In the genomic region with DNA sequence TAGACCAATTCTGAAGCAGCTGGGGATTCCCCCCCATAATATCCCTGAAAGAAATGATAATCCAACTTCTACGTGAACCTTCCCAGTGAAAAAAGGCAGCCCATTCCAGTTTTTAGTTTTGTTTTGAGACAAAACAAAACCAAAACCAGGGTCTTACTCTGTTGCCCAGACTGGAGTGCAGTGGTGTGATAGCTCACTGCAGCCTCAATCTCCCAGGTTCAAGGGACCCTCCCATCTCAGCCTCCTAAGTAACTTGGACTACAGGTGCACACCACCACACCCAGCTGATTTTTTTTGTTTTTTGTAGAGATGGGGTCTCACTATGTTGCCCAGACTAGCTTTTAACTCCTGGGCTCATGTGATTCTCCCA, we compare ENCODE assay signal across 13 cellular contexts. TPM values are rescaled to one million over a fixed set of nuclear protein-coding genes. Genes with fewer than 3 reads are reported as not detected.
DNase-seq lines count a peak whose midpoint lies in the region; ATAC-seq, FAIRE-seq and TF ChIP-seq lines count a peak whose summit lies in the region.
"Had no signal": no experiment of that assay in that cellular context is flagged by ENCODE, and none has a peak within 500 bp of the region (broad histone marks: within the 10 kb centered on the region; RNA-seq: fewer than 3 reads in every experiment).

No MANE protein-coding gene starts in this region.

- TF ChIP-seq CTCF in HCT116 (IDR thresholded peaks at IDR 0.05 in 2 of 3, conservative IDR thresholded peaks at IDR 0.05 in 1 of 3; ENCODE audit: borderline replicate concordance in 1 of 3, insufficient read depth in 1 of 3, low read depth in 2 of 3, low read length in 2 of 3) (no peak), GM12878 (IDR thresholded peaks at IDR 0.05 in 2 of 3, conservative IDR thresholded peaks at IDR 0.05 in 1 of 3; ENCODE audit: control insufficient read depth in 2 of 3, extremely low read depth in 1 of 3, insufficient read depth in 1 of 3, low read depth in 3 of 3, low read length in 3 of 3) (no peak), nephron (IDR thresholded peaks at IDR 0.05; ENCODE audit: unreplicated experiment in 3 of 3) (peak in 2 of 3 experiments; percentile 0 to 21), smooth muscle cell (IDR thresholded peaks at IDR 0.05; ENCODE audit: borderline replicate concordance, insufficient read depth, poor library complexity, severe bottlenecking) (no peak)

- FAIRE-seq in GM12878 (lab: Jason Lieb, UNC): no peak

- in situ Hi-C loops in GM12878 (cut with MboI): loop anchor here (5.0 kb wide), 1 partner anchor 271 kb away; no protein-coding TSS in a partner anchor

- H3K36me3 ChIP-seq in HCT116 (ENCODE audit: control insufficient read depth in 1 of 2, insufficient read depth in 2 of 2, low read length in 2 of 2) (no peaks in the 10 kb centered on the region), GM12878 (ENCODE audit: control insufficient read depth in 2 of 2, insufficient read depth in 2 of 2, low read length in 1 of 2) (0 out of 4 replicates have a peak, but pooled peaks cover 0 to 3% of the 10 kb centered on the region in 2 experiments), smooth muscle cell (ENCODE audit: low read depth) (no peaks in the 10 kb centered on the region)

- TF ChIP-seq POLR2A in HCT116 (IDR thresholded peaks at IDR 0.05; ENCODE audit: borderline replicate concordance, extremely low read depth, insufficient read depth, insufficient read length): no peak
- no peak for TF ChIP-seq POLR2A in GM12878 (IDR thresholded peaks at IDR 0.05; ENCODE audit: low read depth, low read length)

- peak overlapping the region; percentile 5; the same call in 1 of the 2 replicates for H3K4me2 ChIP-seq in HCT116 (ENCODE audit: low read length)
- peak overlapping the region; percentile 95 for H3K4me2 ChIP-seq in GM12878 (ENCODE audit: control insufficient read depth, insufficient read depth)
- H3K4me2 ChIP-seq in smooth muscle cell: no peak overlapping the region

- peaks cover 19% of the 10 kb centered on the region for H3K27me3 Mint-ChIP-seq in activated CD4-positive, alpha-beta memory T cell treated with anti-CD3 and anti-CD28 coated beads, Interleukin-2, amount 10 ng/mL, durations not matched to agents 7 days and 5 days
- peaks cover 9% of the 10 kb centered on the region for H3K27me3 Mint-ChIP-seq in activated CD4-positive, alpha-beta memory T cell treated with anti-CD3 and anti-CD28 coated beads for 36 hours
- H3K27me3 Mint-ChIP-seq in nephron (ENCODE audit: low read depth): peaks cover 3% of the 10 kb centered on the region

- TF ChIP-seq RAD21 in HCT116 (IDR thresholded peaks at IDR 0.05; ENCODE audit: low read depth): no peak
- no peak for TF ChIP-seq RAD21 in GM12878 (IDR thresholded peaks at IDR 0.05; ENCODE audit: insufficient read depth, low read depth, low read length)

- intact Hi-C loops in activated CD4-positive, alpha-beta memory T cell treated with anti-CD3 and anti-CD28 coated beads for 36 hours (cut with micrococcal nuclease): loop anchor here (1.0 to 2.0 kb wide), 2 partner anchors 38 to 273 kb away; no protein-coding TSS in a partner anchor
- intact Hi-C loops in HCT116 (cut with micrococcal nuclease): loop anchor here (1.0 kb wide), 2 partner anchors 39 to 273 kb away; no protein-coding TSS in a partner anchor
- intact Hi-C loops in GM12878 (cut with micrococcal nuclease; ENCODE audit: unreplicated experiment): loop anchor here (1.0 kb wide), 1 partner anchor 273 kb away; no protein-coding TSS in a partner anchor

- H3K9ac ChIP-seq in HCT116 (ENCODE audit: low read length): no peak overlapping the region
- 0 out of 2 replicates have a peak overlapping the region, but pooled peaks have one; percentile 24 for H3K9ac ChIP-seq in GM12878 (ENCODE audit: control insufficient read depth, insufficient read depth, low read length)
- H3K9ac ChIP-seq in smooth muscle cell (ENCODE audit: low read depth): no peak overlapping the region

- CTCF ChIA-PET in activated CD4-positive, alpha-beta memory T cell treated with anti-CD3 and anti-CD28 coated beads, Interleukin-2, amount 10 ng/mL, durations not matched to agents 7 days and 5 days (lab: Charles Lee): interaction anchor here (0.8 to 4.9 kb wide), 16 partner anchors 9 to 563 kb away, joined by 3 to 38 read pairs (median 4); a partner anchor contains a TSS
- CTCF ChIA-PET in activated CD4-positive, alpha-beta memory T cell treated with anti-CD3 and anti-CD28 coated beads for 36 hours (lab: Charles Lee): interaction anchor here (0.7 to 6.3 kb wide), 17 partner anchors 10 to 404 kb away, joined by 3 to 70 read pairs (median 4); a partner anchor contains a TSS
- CTCF ChIA-PET in HCT116 (lab: Charles Lee): interaction anchor here (1.3 kb wide), 1 partner anchor 274 kb away, joined by 3 read pairs; no protein-coding TSS in a partner anchor
- CTCF ChIA-PET in GM12878 (lab: Yijun Ruan, JAX): interaction anchor here (0.7 to 2.7 kb wide), 22 partner anchors 10 to 389 kb away, joined by 3 to 19 read pairs (median 4); a partner anchor contains a TSS

- no peak for TF ChIP-seq EP300 in GM12878 (IDR thresholded peaks at IDR 0.05; ENCODE audit: borderline replicate concordance in 1 of 2, control insufficient read depth in 1 of 2, low read depth in 2 of 2, low read length in 2 of 2)

- no TSS peak for BruUV-seq in HCT116 (replicated peaks; lab: Mats Ljungman, UMichigan)
- no TSS peak for BruUV-seq in GM12878 (replicated peaks; lab: Mats Ljungman, UMichigan)

- H3F3A ChIP-seq in smooth muscle cell (ENCODE audit: low read depth): no peaks in the 10 kb centered on the region

- no peak overlapping the region for H3K27ac ChIP-seq in HCT116 (ENCODE audit: low read depth, low read length)
- H3K27ac ChIP-seq in GM12878 (ENCODE audit: control insufficient read depth, insufficient read depth): no peak overlapping the region
- H3K27ac ChIP-seq in smooth muscle cell (ENCODE audit: low read depth): no peak overlapping the region

- peak overlapping the region; percentile 10 for H3K27ac Mint-ChIP-seq in activated CD4-positive, alpha-beta memory T cell treated with anti-CD3 and anti-CD28 coated beads, Interleukin-2, amount 10 ng/mL, durations not matched to agents 7 days and 5 days
- H3K27ac Mint-ChIP-seq in activated CD4-positive, alpha-beta memory T cell treated with anti-CD3 and anti-CD28 coated beads for 36 hours: no peak overlapping the region
- H3K27ac Mint-ChIP-seq in nephron: no peak overlapping the region
- H3K27ac Mint-ChIP-seq: dendritic cell treated with granulocyte-macrophage colony-stimulating factor and Interleukin-4, amounts not matched to agents 40 ng/mL and 50 ng/mL, for 4 days had no signal

- H4K20me1 ChIP-seq in HCT116 (ENCODE audit: insufficient read depth) (no peaks in the 10 kb centered on the region), GM12878 (ENCODE audit: control insufficient read depth, insufficient read depth) (no peaks in the 10 kb centered on the region), smooth muscle cell (ENCODE audit: low read depth) (no peaks in the 10 kb centered on the region)

- peaks cover 28% of the 10 kb centered on the region for H3K4me1 Mint-ChIP-seq in activated CD4-positive, alpha-beta memory T cell treated with anti-CD3 and anti-CD28 coated beads, Interleukin-2, amount 10 ng/mL, durations not matched to agents 7 days and 5 days
- H3K4me1 Mint-ChIP-seq in activated CD4-positive, alpha-beta memory T cell treated with anti-CD3 and anti-CD28 coated beads for 36 hours (ENCODE audit: low read depth): peaks cover 7% of the 10 kb centered on the region
- no peaks in the 10 kb centered on the region for H3K4me1 Mint-ChIP-seq in nephron

- peak overlapping the region; percentile 17 for H3K4me3 Mint-ChIP-seq in activated CD4-positive, alpha-beta memory T cell treated with anti-CD3 and anti-CD28 coated beads, Interleukin-2, amount 10 ng/mL, durations not matched to agents 7 days and 5 days
- H3K4me3 Mint-ChIP-seq in activated CD4-positive, alpha-beta memory T cell treated with anti-CD3 and anti-CD28 coated beads for 36 hours: no peak overlapping the region
- no peak overlapping the region for H3K4me3 Mint-ChIP-seq in nephron
- H3K4me3 Mint-ChIP-seq: dendritic cell treated with granulocyte-macrophage colony-stimulating factor and Interleukin-4, amounts not matched to agents 40 ng/mL and 50 ng/mL, for 4 days had no signal

- SMC1A ChIA-PET in GM12878 (lab: Charles Lee; ENCODE audit: uncharacterized antibody, unreplicated experiment): interaction anchor here (0.6 to 1.8 kb wide), 4 partner anchors 256 to 436 kb away, joined by 3 to 5 read pairs (median 3); no protein-coding TSS in a partner anchor

- 0% methylated on average over 1 of the region's 1 CpG for WGBS in GM12878 (ENCODE audit: insufficient coverage, insufficient replicate concordance, low lambda C conversion rate, missing lambda C conversion rate)
- 54% methylated on average over 1 of the region's 1 CpG for WGBS in smooth muscle cell (ENCODE audit: low lambda C conversion rate)

- no peaks in the 10 kb centered on the region for H3K36me3 Mint-ChIP-seq in activated CD4-positive, alpha-beta memory T cell treated with anti-CD3 and anti-CD28 coated beads, Interleukin-2, amount 10 ng/mL, durations not matched to agents 7 days and 5 days (ENCODE audit: low read depth)
- H3K36me3 Mint-ChIP-seq in activated CD4-positive, alpha-beta memory T cell treated with anti-CD3 and anti-CD28 coated beads for 36 hours: no peaks in the 10 kb centered on the region
- peaks cover 3% of the 10 kb centered on the region for H3K36me3 Mint-ChIP-seq in nephron (ENCODE audit: low read depth)

- H3K4me1 ChIP-seq in HCT116 (ENCODE audit: control insufficient read depth in 1 of 2, insufficient read depth in 2 of 2, low read length in 2 of 2) (peaks cover 0 to 16% of the 10 kb centered on the region in 2 experiments; a peak in 2 of 4 replicates), GM12878 (ENCODE audit: control insufficient read depth, insufficient read depth, low read length) (peaks cover 13% of the 10 kb centered on the region), smooth muscle cell (ENCODE audit: low read depth) (no peaks in the 10 kb centered on the region)

- H2AFZ ChIP-seq in HCT116 (ENCODE audit: low read depth, low read length, poor library complexity, severe bottlenecking) (no peak overlapping the region), GM12878 (ENCODE audit: control insufficient read depth, low read depth, low read length) (peak overlapping the region; percentile 57), smooth muscle cell (ENCODE audit: low read depth) (no peak overlapping the region)

- H3K79me2 ChIP-seq in HCT116 (ENCODE audit: insufficient read depth, low read length) (no peaks in the 10 kb centered on the region), GM12878 (ENCODE audit: control insufficient read depth, insufficient read depth, low read length) (no peaks in the 10 kb centered on the region), smooth muscle cell (ENCODE audit: low read depth) (no peaks in the 10 kb centered on the region)

- H3K9me3 ChIP-seq in HCT116 (ENCODE audit: control insufficient read depth in 1 of 2, insufficient read depth in 1 of 2, low read depth in 1 of 2, low read length in 2 of 2) (peaks cover 3 to 4% of the 10 kb centered on the region in 2 experiments; a peak in 1 of 4 replicates), GM12878 (replicated peaks; ENCODE audit: control insufficient read depth, insufficient read depth, low read length) (no peaks in the 10 kb centered on the region; the same call in 2 of the 3 replicates), smooth muscle cell (replicated peaks; ENCODE audit: low read depth) (no peaks in the 10 kb centered on the region)

- RAD21 ChIA-PET in HCT116 (lab: Charles Lee; ENCODE audit: low non-redundant PET in 1 of 2, low total read pairs in 2 of 2, uncharacterized antibody in 2 of 2, unreplicated experiment in 2 of 2) (no interaction called here), GM12878 (lab: Charles Lee; ENCODE audit: unreplicated experiment) (interaction anchor here (0.9 to 1.7 kb wide), 3 partner anchors 273 to 276 kb away, joined by 3 to 5 read pairs (median 4); no protein-coding TSS in a partner anchor)

- no peaks in the 10 kb centered on the region for H3K9me2 ChIP-seq in HCT116 (ENCODE audit: insufficient read depth)

- DNase-seq in activated CD4-positive, alpha-beta memory T cell treated with anti-CD3 and anti-CD28 coated beads, Interleukin-2, amount 10 ng/mL, durations not matched to agents 7 days and 5 days: no peak
- DNase-seq in activated CD4-positive, alpha-beta memory T cell treated with anti-CD3 and anti-CD28 coated beads for 36 hours: no peak
- DNase-seq in HCT116 (ENCODE audit: low read depth, low spot score): no peak
- DNase-seq in GM12878 (ENCODE audit: low read depth, low spot score): no peak
- DNase-seq in SW 1271 (lab: John Stamatoyannopoulos, UW): no peak
- DNase-seq in smooth muscle cell (lab: John Stamatoyannopoulos, UW; ENCODE audit: unreplicated experiment): no peak
- DNase-seq in hypothalamus (lab: John Stamatoyannopoulos, UW): no peak
- DNase-seq: GOT3 had no signal

- no peaks in the 10 kb centered on the region for H3K9me3 Mint-ChIP-seq in activated CD4-positive, alpha-beta memory T cell treated with anti-CD3 and anti-CD28 coated beads, Interleukin-2, amount 10 ng/mL, durations not matched to agents 7 days and 5 days
- H3K9me3 Mint-ChIP-seq in activated CD4-positive, alpha-beta memory T cell treated with anti-CD3 and anti-CD28 coated beads for 36 hours: no peaks in the 10 kb centered on the region
- H3K9me3 Mint-ChIP-seq in nephron: no peaks in the 10 kb centered on the region

- H3K4me3 ChIP-seq in HCT116 (replicated peaks in 1 of 2; ENCODE audit: low read depth in 1 of 2, low read length in 2 of 2) (no peak overlapping the region), GM12878 (no peak overlapping the region), smooth muscle cell (no peak overlapping the region)

- POLR2A ChIA-PET in activated CD4-positive, alpha-beta memory T cell treated with anti-CD3 and anti-CD28 coated beads, Interleukin-2, amount 10 ng/mL, durations not matched to agents 7 days and 5 days (lab: Charles Lee): interaction anchor here (4.9 kb wide), 1 partner anchor 12 kb away, joined by 34 read pairs; a partner anchor contains a TSS
- POLR2A ChIA-PET in activated CD4-positive, alpha-beta memory T cell treated with anti-CD3 and anti-CD28 coated beads for 36 hours (lab: Charles Lee): no interaction called here
- POLR2A ChIA-PET in HCT116 (lab: Charles Lee) (no interaction called here), GM12878 (lab: Charles Lee) (no interaction called here)

- ATAC-seq in HCT116: no peak
- ATAC-seq in GM12878: peak; percentile 70

- H3K27me3 ChIP-seq in HCT116 (ENCODE audit: insufficient read depth, low read length) (no peaks in the 10 kb centered on the region), GM12878 (replicated peaks in 1 of 2; ENCODE audit: control insufficient read depth in 2 of 2, insufficient read depth in 2 of 2, low read length in 1 of 2) (no peaks in the 10 kb centered on the region), smooth muscle cell (ENCODE audit: low read depth) (no peaks in the 10 kb centered on the region)

RNA-seq across cellular contexts. Expression of a gene that starts 12.5 kb away (rescaled TPM):
- 10 to 100 TPM; 63.8 to 68.9 TPM for total RNA-seq in activated CD4-positive, alpha-beta memory T cell treated with anti-CD3 and anti-CD28 coated beads, Interleukin-2, amount 10 ng/mL, durations not matched to agents 7 days and 5 days
- 10 to 100 TPM; 66.9 to 70.0 TPM for total RNA-seq in activated CD4-positive, alpha-beta memory T cell treated with anti-CD3 and anti-CD28 coated beads for 36 hours
- 250 TPM for total RNA-seq in HCT116 (2021; ENCODE audit: unreplicated experiment)
- polyA plus RNA-seq in HCT116 (2012): 222 and 242 TPM in 2 replicates
- 20.4 and 22.1 TPM in 2 replicates for total RNA-seq in GM12878 (2013; cell fraction: nucleolus; rRNA removed)
- total RNA-seq in GM12878 (2014; rRNA removed): 60.3 and 72.2 TPM in 2 replicates
- total RNA-seq in GM12878 (2014; rRNA removed; fragmentation: Illumina TruSeq; extraction: Trizol): 55.8 and 56.6 TPM in 2 replicates
- total RNA-seq in GM12878 (2021): 71.6 and 81.4 TPM in 2 replicates
- polyA plus RNA-seq in GM12878 (2011; ENCODE audit: low read depth): 43.8 TPM
- 26.4 and 42.3 TPM in 2 replicates for polyA plus RNA-seq in GM12878 (2011; rRNA removed)
- 66.1 and 67.0 TPM in 2 replicates for polyA plus RNA-seq in GM12878 (2011; cell fraction: cytosol; rRNA removed)
- 46.8 and 50.3 TPM in 2 replicates for polyA plus RNA-seq in GM12878 (2011; cell fraction: nucleus; rRNA removed)
- 46.8 and 51.9 TPM in 2 replicates for polyA plus RNA-seq in GM12878 (2012)
- 53.6 and 72.1 TPM in 2 replicates for polyA plus RNA-seq in GM12878 (2014; fragmentation: Illumina TruSeq; extraction: Trizol)
- 100 to 1,000 TPM; 102 to 103 TPM for polyA plus RNA-seq in GM12878 (2014; fragmentation: Nextera tagmentation; extraction: Ambion mirVana)
- polyA plus RNA-seq in GM12878 (2014; rRNA removed): 52.1 and 58.1 TPM in 2 replicates
- 100 to 1,000 TPM; 136 to 152 TPM for polyA plus RNA-seq in GM12878 (2016; fragmentation: Nextera tagmentation; extraction: Ambion mirVana)
- polyA minus RNA-seq in GM12878 (2011; rRNA and poly(A)+ RNA removed): 48.4 and 52.9 TPM in 2 replicates
- polyA minus RNA-seq in GM12878 (2011; cell fraction: cytosol; rRNA and poly(A)+ RNA removed): 15.5 and 18.6 TPM in 2 replicates
- polyA minus RNA-seq in GM12878 (2011; cell fraction: nucleus; rRNA and poly(A)+ RNA removed): 17.2 and 29.0 TPM in 2 replicates
- 80.8 and 85.0 TPM in 2 replicates for total RNA-seq in smooth muscle cell
- polyA plus RNA-seq in smooth muscle cell: 109 and 113 TPM in 2 replicates

RNA-seq across cellular contexts. Expression of a gene that starts 40.5 kb away (rescaled TPM):
- total RNA-seq in activated CD4-positive, alpha-beta memory T cell treated with anti-CD3 and anti-CD28 coated beads, Interleukin-2, amount 10 ng/mL, durations not matched to agents 7 days and 5 days: not detected
- not detected for total RNA-seq in activated CD4-positive, alpha-beta memory T cell treated with anti-CD3 and anti-CD28 coated beads for 36 hours
- total RNA-seq in HCT116 (2021; ENCODE audit: unreplicated experiment): 0.57 TPM
- 1.9 and 2.6 TPM in 2 replicates for polyA plus RNA-seq in HCT116 (2012)
- total RNA-seq in GM12878 (2013; cell fraction: nucleolus; rRNA removed): not detected in 2 replicates
- total RNA-seq in GM12878 (2014; rRNA removed): 0.05 and 0.11 TPM in 2 replicates
- 0.04 TPM in 1 of 2 replicates, not detected in the other for total RNA-seq in GM12878 (2014; rRNA removed; fragmentation: Illumina TruSeq; extraction: Trizol)
- total RNA-seq in GM12878 (2021): 0.13 TPM in 1 of 2 replicates, not detected in the other
- not detected for polyA plus RNA-seq in GM12878 (2011; ENCODE audit: low read depth)
- polyA plus RNA-seq in GM12878 (2011; rRNA removed): not detected in 2 replicates
- polyA plus RNA-seq in GM12878 (2011; cell fraction: cytosol; rRNA removed): not detected in 2 replicates
- not detected in 2 replicates for polyA plus RNA-seq in GM12878 (2011; cell fraction: nucleus; rRNA removed)
- 0.04 TPM in 1 of 2 replicates, not detected in the other for polyA plus RNA-seq in GM12878 (2012)
- 0.10 TPM in 1 of 2 replicates, not detected in the other for polyA plus RNA-seq in GM12878 (2014; fragmentation: Illumina TruSeq; extraction: Trizol)
- polyA plus RNA-seq in GM12878 (2014; fragmentation: Nextera tagmentation; extraction: Ambion mirVana): under 1 TPM in 1 of 2 experiments, not detected in 1; 0.04 TPM
- 0.03 TPM in 1 of 2 replicates, not detected in the other for polyA plus RNA-seq in GM12878 (2014; rRNA removed)
- under 1 TPM; 0.03 to 0.33 TPM for polyA plus RNA-seq in GM12878 (2016; fragmentation: Nextera tagmentation; extraction: Ambion mirVana)
- not detected in 2 replicates for polyA minus RNA-seq in GM12878 (2011; rRNA and poly(A)+ RNA removed)
- polyA minus RNA-seq in GM12878 (2011; cell fraction: cytosol; rRNA and poly(A)+ RNA removed): not detected in 2 replicates
- not detected in 2 replicates for polyA minus RNA-seq in GM12878 (2011; cell fraction: nucleus; rRNA and poly(A)+ RNA removed)
- total RNA-seq in smooth muscle cell: not detected in 2 replicates
- not detected in 2 replicates for polyA plus RNA-seq in smooth muscle cell
- total RNA-seq: A673, posterior vena cava, urinary bladder had no signal
- polyA plus RNA-seq: urinary bladder had no signal

Comparison
In these comparisons a context has a peak if more than half of its experiments do, and no peak if none do; other contexts are left out.
1. CTCF ChIP-seq: peak in nephron (2 of 3); none in HCT116 (0 of 3), GM12878 (0 of 3) and smooth muscle cell (single experiment).